In genomic region chr1:94236630-94237290, GRCh38 we compare ENCODE assay signal across 8 cellular contexts. TPM values are rescaled to one million over a fixed set of nuclear protein-coding genes. Genes with fewer than 3 reads are reported as not detected.
DNase-seq lines count a peak whose midpoint lies in the region; ATAC-seq lines count a peak whose summit lies in the region.

No MANE protein-coding gene starts in this region.

- H3K27ac Mint-ChIP-seq in effector memory CD8-positive, alpha-beta T cell = no peak overlapping the region

- ATAC-seq in HG02798 (IDR thresholded peaks at IDR 0.05; ENCODE audit: poor library complexity, unreplicated experiment) (peak; percentile 32), aorta (ENCODE audit: low FRiP score) (peak; percentile 77)
- no peak for ATAC-seq in effector memory CD8-positive, alpha-beta T cell (replicated peaks)

- no peaks in the 10 kb centered on the region for H3K36me3 ChIP-seq in aorta (ENCODE audit: control insufficient read depth in 1 of 2, insufficient read depth in 2 of 2, low read length in 1 of 2)

- H3K27ac ChIP-seq in aorta (ENCODE audit: low read depth in 1 of 2, low read length in 2 of 2) = peak overlapping the region in 1 of 2 donors; percentile 73

- peak overlapping the region; percentile 43 to 48 for H3K4me3 Mint-ChIP-seq in effector memory CD8-positive, alpha-beta T cell

- H3K4me1 ChIP-seq in mononuclear cell (ENCODE audit: insufficient read depth, low read length) (peaks cover 24% of the 10 kb centered on the region), aorta (ENCODE audit: control insufficient read depth in 1 of 2, insufficient read depth in 2 of 2, low read length in 2 of 2) (peaks cover 0 to 3% of the 10 kb centered on the region in 2 donors)

- no peaks in the 10 kb centered on the region for H3K9me3 Mint-ChIP-seq in effector memory CD8-positive, alpha-beta T cell

- no peaks in the 10 kb centered on the region for H3K9me3 ChIP-seq in mononuclear cell (ENCODE audit: low read depth, low read length)
- H3K9me3 ChIP-seq in aorta (ENCODE audit: control insufficient read depth, low read length) = no peaks in the 10 kb centered on the region

- H3K27me3 Mint-ChIP-seq in effector memory CD8-positive, alpha-beta T cell = peaks cover 73 to 75% of the 10 kb centered on the region in 2 donors

- WGBS in aorta, 2 donors = 0% methylated on average over 39 of the region's 39 CpGs

- H3K27me3 ChIP-seq in mononuclear cell (ENCODE audit: insufficient read depth, low read length) (peaks cover 88% of the 10 kb centered on the region), aorta (ENCODE audit: control insufficient read depth in 1 of 2, insufficient read depth in 2 of 2, low read length in 1 of 2) (peaks cover 0 to 2% of the 10 kb centered on the region in 2 donors)

- H3K36me3 Mint-ChIP-seq in effector memory CD8-positive, alpha-beta T cell (ENCODE audit: insufficient read depth) = no peaks in the 10 kb centered on the region

- DNase-seq in SHP77 (lab: John Stamatoyannopoulos, UW) (peak; percentile 25 to 35), SHP77 treated with DMSO at 0.1 percent for 48 hours (lab: John Stamatoyannopoulos, UW) (no peak), RPMI7951 (ENCODE audit: low read depth) (peak; percentile 62), aorta (peak; percentile 58 to 85), putamen (ENCODE audit: low spot score) (no peak)
- DNase-seq in effector memory CD8-positive, alpha-beta T cell = no peak

- intact Hi-C loops in aorta (cut with DNase I) = loop anchor here (1.0 to 5.0 kb wide), 4 partner anchors 91 to 189 kb away; no protein-coding TSS in a partner anchor

- H3K4me3 ChIP-seq in mononuclear cell (ENCODE audit: low read length) (peak overlapping the region; percentile 16), aorta (ENCODE audit: low read length in 2 of 2) (peak overlapping the region; percentile 30 to 60)

- peaks cover 4 to 7% of the 10 kb centered on the region in 2 donors for H3K4me1 Mint-ChIP-seq in effector memory CD8-positive, alpha-beta T cell (ENCODE audit: low read depth in 2 of 2)

RNA-seq across cellular contexts. Expression of gene ARHGAP29, which starts 0.6 kb away (rescaled TPM):
- total RNA-seq in RPMI7951 (2014; rRNA removed; shearing (Covaris generic)) = 10.7 and 13.6 TPM in 2 replicates
- total RNA-seq in mononuclear cell (0.10 TPM), aorta (10 to 100 TPM; 40.1 to 65.4 TPM)
- 10 to 100 TPM in 1 of 2 donors, 1 to 10 TPM in 1; 6.8 to 18.8 TPM for polyA plus RNA-seq in aorta

Comparison
In these comparisons a context has a peak if more than half of its experiments do, and no peak if none do; other contexts are left out.
1. DNase-seq: peak in SHP77 (2 of 2), RPMI7951 (single experiment) and aorta (2 of 2); none in SHP77 treated with DMSO at 0.1 percent for 48 hours (single experiment), effector memory CD8-positive, alpha-beta T cell (0 of 3) and putamen (single experiment).
2. RNA of gene ARHGAP29, which starts 0.6 kb away (total RNA-seq): 40.1 to 65.4 TPM in aorta and 10.7 to 13.6 TPM in RPMI7951; 0.10 TPM in mononuclear cell (single experiment); every median in the first group is over 10 times any median in the second.